ENCODE assay signal across 8 cellular contexts in genomic region chr22:40107756-40108437, GRCh38.
A peak's percentile ranks its signal among the peaks of the same experiment; 100 is the strongest.
DNase-seq lines count a peak whose midpoint lies in the region; ATAC-seq, FAIRE-seq and TF ChIP-seq lines count a peak whose summit lies in the region.

No MANE protein-coding gene starts in this region.

- peak overlapping the region; percentile 57 for H3K4me3 ChIP-seq in thoracic aorta

- no peaks in the 10 kb centered on the region for H3K9me3 ChIP-seq in thoracic aorta

- H3K36me3 ChIP-seq in thoracic aorta, result no peaks in the 10 kb centered on the region

- TF ChIP-seq CTCF in thoracic aorta (IDR thresholded peaks at IDR 0.05), result no peak

- DNase-seq in M059J (ENCODE audit: low read depth), result peak; percentile 81
- DNase-seq in amniotic stem cell (lab: John Stamatoyannopoulos, UW), result peak; percentile 68
- DNase-seq in kidney glomerular epithelial cell (lab: John Stamatoyannopoulos, UW), result peak; percentile 7
- DNase-seq in thoracic aorta (ENCODE audit: low spot score), result no peak
- DNase-seq in NCI-H82 treated with DMSO at 0.1 percent for 48 hours (lab: John Stamatoyannopoulos, UW; ENCODE audit: unreplicated experiment), result no peak

- FAIRE-seq in A204.1 (lab: Jason Lieb, UNC), result peak; percentile 51

- ATAC-seq in thoracic aorta (ENCODE audit: insufficient number of reproducible peaks, low FRiP score, low read depth), result no peak
- ATAC-seq in HG03342 (IDR thresholded peaks at IDR 0.05; ENCODE audit: unreplicated experiment), result no peak
- ATAC-seq in GM21447 (IDR thresholded peaks at IDR 0.05; ENCODE audit: unreplicated experiment), result no peak

- no peaks in the 10 kb centered on the region for H3K27me3 ChIP-seq in thoracic aorta (replicated peaks; ENCODE audit: insufficient read depth)

- H3K4me1 ChIP-seq in thoracic aorta (ENCODE audit: control insufficient read depth in 1 of 2, low read depth in 2 of 2), result peaks cover 9 to 27% of the 10 kb centered on the region in 2 donors

- H3K27ac ChIP-seq in thoracic aorta, result peak overlapping the region; percentile 3 to 11

Comparison
In these comparisons a context has a peak if more than half of its experiments do, and no peak if none do; other contexts are left out.
1. DNase-seq: peak in M059J (single experiment), amniotic stem cell (single experiment) and kidney glomerular epithelial cell (single experiment); none in thoracic aorta (single experiment) and NCI-H82 treated with DMSO at 0.1 percent for 48 hours (single experiment).